In genomic region chr12:123078114-123078465, GRCh38 we compare ENCODE assay signal across 31 cellular contexts.
DNase-seq lines count a peak whose midpoint lies in the region; ATAC-seq, FAIRE-seq and TF ChIP-seq lines count a peak whose summit lies in the region.
"Had no signal": no experiment of that assay in that cellular context is flagged by ENCODE, and none has a peak within 500 bp of the region (broad histone marks: within the 10 kb centered on the region; RNA-seq: fewer than 3 reads in every experiment).

No MANE protein-coding gene starts in this region.

- ATAC-seq in WTC11 = no peak
- no peak for ATAC-seq in activated CD8-positive, alpha-beta memory T cell treated with anti-CD3 and anti-CD28 coated beads, Interleukin-2, amount 10 ng/mL, durations not matched to agents 7 days and 5 days
- no peak for ATAC-seq in HepG2
- ATAC-seq: effector memory CD8-positive, alpha-beta T cell; right lobe of liver had no signal

- DNase-seq in DMS 273 (lab: John Stamatoyannopoulos, UW; ENCODE audit: unreplicated experiment) (peak; percentile 70), DMS 273 treated with DMSO at 0.1 percent for 48 hours (lab: John Stamatoyannopoulos, UW) (no peak), NCI-H2227 treated with DMSO at 0.1 percent for 48 hours (lab: John Stamatoyannopoulos, UW) (peak; percentile 44), cerebellum (ENCODE audit: low spot score) (peak; percentile 70), WTC11 (ENCODE audit: low spot score) (no peak), HepG2 (ENCODE audit: low spot score) (no peak)
- no peak for DNase-seq in activated CD8-positive, alpha-beta memory T cell treated with anti-CD3 and anti-CD28 coated beads, Interleukin-2, amount 10 ng/mL, durations not matched to agents 7 days and 5 days
- DNase-seq: activated CD4-positive, alpha-beta T cell treated with anti-CD3 and anti-CD28 coated beads, Interleukin-2, amount 10 ng/mL, durations not matched to agents 7 days and 5 days; activated effector memory CD4-positive, alpha-beta T cell treated with anti-CD3 and anti-CD28 coated beads, Interleukin-2, amount 50 U/mL, for 16 hours; activated T-cell treated with anti-CD3 and anti-CD28 coated beads, Interleukin-2, amount 50 U/mL, for 1 hour; aorta; COR-L47; DMS79; effector memory CD8-positive, alpha-beta T cell; erythroblast; GDM1; Karpas-422; left ventricle myocardium superior; NCI-H526; Peyer's patch; right lobe of liver; SIG-M5; T1000; transverse colon had no signal

- H3K27ac ChIP-seq in temporal lobe (ENCODE audit: low read depth, low read length) (peak overlapping the region; percentile 64), HepG2 (ENCODE audit: extremely low read length, insufficient read depth, low read length) (no peak overlapping the region)
- H3K27ac ChIP-seq: 22Rv1, C4-2B, coronary artery, Peyer's patch, right lobe of liver, transverse colon, VCaP had no signal

- WGBS in HepG2 (ENCODE audit: low lambda C conversion rate) = 92% methylated on average over 7 of the region's 13 CpGs

- H3K4me2 ChIP-seq in HepG2 (ENCODE audit: low read depth, low read length) = no peak overlapping the region

- no peaks in the 10 kb centered on the region for H4K20me1 ChIP-seq in HepG2 (ENCODE audit: insufficient read depth, low read length)

- peaks cover 0 to 2% of the 10 kb centered on the region in 2 experiments; a peak in 2 of 5 replicates for H3K36me3 ChIP-seq in HepG2 (replicated peaks in 1 of 2; ENCODE audit: control insufficient read depth in 1 of 2, insufficient read depth in 2 of 2, low read length in 2 of 2)
- H3K36me3 ChIP-seq: Peyer's patch, right lobe of liver, transverse colon had no signal

- H3K4me1 ChIP-seq in HepG2 (ENCODE audit: insufficient read depth, low read length) = peaks cover 39% of the 10 kb centered on the region

- H3K27me3 Mint-ChIP-seq in WTC11 (ENCODE audit: low read depth) = no peaks in the 10 kb centered on the region
- H3K27me3 Mint-ChIP-seq in activated CD8-positive, alpha-beta memory T cell treated with anti-CD3 and anti-CD28 coated beads, Interleukin-2, amount 10 ng/mL, durations not matched to agents 7 days and 5 days = peaks cover 2% of the 10 kb centered on the region
- H3K27me3 Mint-ChIP-seq: activated CD4-positive, alpha-beta T cell treated with anti-CD3 and anti-CD28 coated beads, Interleukin-2, amount 10 ng/mL, durations not matched to agents 7 days and 5 days; activated naive CD8-positive, alpha-beta T cell; effector memory CD8-positive, alpha-beta T cell had no signal

- CTCF ChIA-PET in WTC11 (lab: Charles Lee) = interaction anchor here (0.8 kb wide), 1 partner anchor 14 kb away, joined by 3 read pairs; no protein-coding TSS in a partner anchor
- CTCF ChIA-PET in activated CD8-positive, alpha-beta memory T cell treated with anti-CD3 and anti-CD28 coated beads, Interleukin-2, amount 10 ng/mL, durations not matched to agents 7 days and 5 days (lab: Charles Lee) = interaction anchor here (1.1 kb wide), 2 partner anchors 36 to 45 kb away, joined by 3 read pairs; no protein-coding TSS in a partner anchor
- CTCF ChIA-PET in HepG2 (lab: Yijun Ruan, JAX; ENCODE audit: low intra/inter-chr PET ratio, low total read pairs) = no interaction called here

- in situ Hi-C loops in HepG2 (cut with HindIII; ENCODE audit: extremely low pct_ligation_motif_present, low pct_unique_long_range_greater_than_20kb) = no loop called here

- no peaks in the 10 kb centered on the region for H3K9me3 ChIP-seq in HepG2 (ENCODE audit: low read length)
- H3K9me3 ChIP-seq: Peyer's patch, right lobe of liver, transverse colon had no signal

- TF ChIP-seq CTCF in WTC11 (IDR thresholded peaks at IDR 0.05) (no peak), HepG2 (CRISPR knock-in tag; IDR thresholded peaks at IDR 0.05) (no peak)

- intact Hi-C loops in HepG2 (cut with micrococcal nuclease; ENCODE audit: unreplicated experiment) = loop anchor here (5.0 kb wide), 1 partner anchor 106 kb away; no protein-coding TSS in a partner anchor

- no peak overlapping the region for H3K4me3 Mint-ChIP-seq in WTC11
- H3K4me3 Mint-ChIP-seq in activated CD8-positive, alpha-beta memory T cell treated with anti-CD3 and anti-CD28 coated beads, Interleukin-2, amount 10 ng/mL, durations not matched to agents 7 days and 5 days = no peak overlapping the region
- H3K4me3 Mint-ChIP-seq: activated CD4-positive, alpha-beta T cell treated with anti-CD3 and anti-CD28 coated beads, Interleukin-2, amount 10 ng/mL, durations not matched to agents 7 days and 5 days had no signal

- no peak overlapping the region for H3K27ac Mint-ChIP-seq in WTC11
- no peak overlapping the region for H3K27ac Mint-ChIP-seq in activated CD8-positive, alpha-beta memory T cell treated with anti-CD3 and anti-CD28 coated beads, Interleukin-2, amount 10 ng/mL, durations not matched to agents 7 days and 5 days

- H2AFZ ChIP-seq in HepG2 (ENCODE audit: low read length) = no peak overlapping the region

- TF ChIP-seq EP300 in HepG2 (IDR thresholded peaks at IDR 0.05; ENCODE audit: low read depth in 2 of 2, low read length in 2 of 2) (no peak), HepG2 (CRISPR knock-in tag; IDR thresholded peaks at IDR 0.05; ENCODE audit: borderline replicate concordance) (no peak)

- no peak for TF ChIP-seq RAD21 in HepG2 (CRISPR knock-in tag; IDR thresholded peaks at IDR 0.05)

- H3K79me2 ChIP-seq in HepG2 (ENCODE audit: insufficient read depth, low read length) = no peaks in the 10 kb centered on the region

- TF ChIP-seq POLR2A in HepG2 (IDR thresholded peaks at IDR 0.05; ENCODE audit: insufficient read depth in 1 of 2, low read depth in 2 of 2, low read length in 2 of 2) = no peak

- peaks cover 13% of the 10 kb centered on the region for H3K4me1 Mint-ChIP-seq in WTC11
- H3K4me1 Mint-ChIP-seq in activated CD8-positive, alpha-beta memory T cell treated with anti-CD3 and anti-CD28 coated beads, Interleukin-2, amount 10 ng/mL, durations not matched to agents 7 days and 5 days = peaks cover 38% of the 10 kb centered on the region

- H3K4me3 ChIP-seq in HepG2 (replicated peaks in 1 of 3; ENCODE audit: insufficient read depth in 1 of 3, low read depth in 2 of 3, low read length in 3 of 3) = no peak overlapping the region
- H3K4me3 ChIP-seq: coronary artery, Peyer's patch, right lobe of liver, transverse colon had no signal

- no peaks in the 10 kb centered on the region for H3K27me3 ChIP-seq in HepG2 (ENCODE audit: control insufficient read depth in 1 of 2, insufficient read depth in 2 of 2, low read length in 2 of 2)
- H3K27me3 ChIP-seq: Peyer's patch, right lobe of liver, transverse colon had no signal

- POLR2A ChIA-PET in WTC11 (lab: Charles Lee) = no interaction called here
- POLR2A ChIA-PET in HepG2 (lab: Yijun Ruan, JAX) = interaction anchor here (0.6 kb wide), 1 partner anchor 684 kb away, joined by 3 read pairs; no protein-coding TSS in a partner anchor

- FAIRE-seq in HepG2 (lab: Jason Lieb, UNC) = no peak
- FAIRE-seq: islet of Langerhans had no signal

- H3K36me3 Mint-ChIP-seq in WTC11 = no peaks in the 10 kb centered on the region
- H3K36me3 Mint-ChIP-seq in activated CD8-positive, alpha-beta memory T cell treated with anti-CD3 and anti-CD28 coated beads, Interleukin-2, amount 10 ng/mL, durations not matched to agents 7 days and 5 days = no peaks in the 10 kb centered on the region

- no peak overlapping the region for H3K9ac ChIP-seq in HepG2 (ENCODE audit: insufficient read depth, low read depth, low read length)

- no peaks in the 10 kb centered on the region for H3K9me3 Mint-ChIP-seq in WTC11
- H3K9me3 Mint-ChIP-seq in activated CD8-positive, alpha-beta memory T cell treated with anti-CD3 and anti-CD28 coated beads, Interleukin-2, amount 10 ng/mL, durations not matched to agents 7 days and 5 days (ENCODE audit: low read depth) = no peaks in the 10 kb centered on the region
- H3K9me3 Mint-ChIP-seq: activated CD4-positive, alpha-beta T cell treated with anti-CD3 and anti-CD28 coated beads, Interleukin-2, amount 10 ng/mL, durations not matched to agents 7 days and 5 days; effector memory CD8-positive, alpha-beta T cell had no signal

- BruUV-seq in HepG2 (replicated peaks; lab: Mats Ljungman, UMichigan) = no TSS peak

TF ChIP-seq in WTC11, 78 proteins besides CTCF, POLR2A, EP300 and RAD21 (continues in another document):
- TF ChIP-seq HMGA2 (CRISPR knock-in tag; IDR thresholded peaks at IDR 0.05) (no peak), MYBL2 (CRISPR knock-in tag; IDR thresholded peaks at IDR 0.05) (no peak), USF1 (CRISPR knock-in tag; IDR thresholded peaks at IDR 0.05) (no peak)

TF ChIP-seq in HepG2, 621 proteins besides CTCF, POLR2A, EP300 and RAD21 (continues in another document):
- TF ChIP-seq ZNF609 (CRISPR knock-in tag; IDR thresholded peaks at IDR 0.05; ENCODE audit: borderline replicate concordance) = no peak

Comparison
In these comparisons a context has a peak if more than half of its experiments do, and no peak if none do; other contexts are left out.
1. DNase-seq: peak in DMS 273 (single experiment), NCI-H2227 treated with DMSO at 0.1 percent for 48 hours (single experiment) and cerebellum (single experiment); none in DMS 273 treated with DMSO at 0.1 percent for 48 hours (single experiment), WTC11 (single experiment), activated CD8-positive, alpha-beta memory T cell treated with anti-CD3 and anti-CD28 coated beads, Interleukin-2, amount 10 ng/mL, durations not matched to agents 7 days and 5 days (single experiment) and HepG2 (single experiment).